2 cellular contexts compared by ENCODE assay signal in the genomic region with DNA sequence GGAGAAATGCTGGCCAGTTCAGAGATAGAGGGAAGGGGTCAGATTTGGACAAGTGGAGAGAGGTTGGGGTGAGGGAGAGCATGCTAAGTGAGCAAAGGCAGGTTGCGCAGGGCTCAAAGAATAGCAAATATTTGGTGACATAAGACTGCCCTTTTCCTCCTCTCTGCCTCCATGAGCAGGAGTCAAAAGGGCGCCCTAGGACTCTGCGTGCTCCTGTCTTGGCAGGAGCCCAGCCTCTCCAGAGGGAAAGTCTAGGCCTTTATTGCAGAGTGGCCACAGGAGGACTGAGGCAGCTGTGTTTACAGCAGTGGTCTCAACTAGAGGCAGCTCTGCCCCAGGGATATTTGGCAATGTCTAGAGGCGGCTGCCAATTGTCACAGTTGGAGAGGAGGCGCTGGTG.
TF ChIP-seq lines count a peak whose summit lies in the region.

No MANE protein-coding gene starts in this region.

TF ChIP-seq in liver, 16 proteins besides CTCF, POLR2A, EP300 and RAD21 (continued from another document):
- TF ChIP-seq MAX (IDR thresholded peaks at IDR 0.05) (peak; percentile 82), FOXA2 (IDR thresholded peaks at IDR 0.05) (peak; percentile 18), HNF4A (conservative IDR thresholded peaks at IDR 0.05) (peak; percentile 89 to 93), FOXA1 (IDR thresholded peaks at IDR 0.05) (no peak), EGR1 (IDR thresholded peaks at IDR 0.05; ENCODE audit: low read depth in 2 of 2) (peak in 1 of 2 donors; percentile 70), SP1 (IDR thresholded peaks at IDR 0.05) (peak; percentile 80), RXRA (IDR thresholded peaks at IDR 0.05) (peak; percentile 86 to 89), YY1 (IDR thresholded peaks at IDR 0.05) (peak; percentile 60), JUND (IDR thresholded peaks at IDR 0.05) (peak in 1 of 2 donors; percentile 77)
- TF ChIP-seq, protein P1, sequence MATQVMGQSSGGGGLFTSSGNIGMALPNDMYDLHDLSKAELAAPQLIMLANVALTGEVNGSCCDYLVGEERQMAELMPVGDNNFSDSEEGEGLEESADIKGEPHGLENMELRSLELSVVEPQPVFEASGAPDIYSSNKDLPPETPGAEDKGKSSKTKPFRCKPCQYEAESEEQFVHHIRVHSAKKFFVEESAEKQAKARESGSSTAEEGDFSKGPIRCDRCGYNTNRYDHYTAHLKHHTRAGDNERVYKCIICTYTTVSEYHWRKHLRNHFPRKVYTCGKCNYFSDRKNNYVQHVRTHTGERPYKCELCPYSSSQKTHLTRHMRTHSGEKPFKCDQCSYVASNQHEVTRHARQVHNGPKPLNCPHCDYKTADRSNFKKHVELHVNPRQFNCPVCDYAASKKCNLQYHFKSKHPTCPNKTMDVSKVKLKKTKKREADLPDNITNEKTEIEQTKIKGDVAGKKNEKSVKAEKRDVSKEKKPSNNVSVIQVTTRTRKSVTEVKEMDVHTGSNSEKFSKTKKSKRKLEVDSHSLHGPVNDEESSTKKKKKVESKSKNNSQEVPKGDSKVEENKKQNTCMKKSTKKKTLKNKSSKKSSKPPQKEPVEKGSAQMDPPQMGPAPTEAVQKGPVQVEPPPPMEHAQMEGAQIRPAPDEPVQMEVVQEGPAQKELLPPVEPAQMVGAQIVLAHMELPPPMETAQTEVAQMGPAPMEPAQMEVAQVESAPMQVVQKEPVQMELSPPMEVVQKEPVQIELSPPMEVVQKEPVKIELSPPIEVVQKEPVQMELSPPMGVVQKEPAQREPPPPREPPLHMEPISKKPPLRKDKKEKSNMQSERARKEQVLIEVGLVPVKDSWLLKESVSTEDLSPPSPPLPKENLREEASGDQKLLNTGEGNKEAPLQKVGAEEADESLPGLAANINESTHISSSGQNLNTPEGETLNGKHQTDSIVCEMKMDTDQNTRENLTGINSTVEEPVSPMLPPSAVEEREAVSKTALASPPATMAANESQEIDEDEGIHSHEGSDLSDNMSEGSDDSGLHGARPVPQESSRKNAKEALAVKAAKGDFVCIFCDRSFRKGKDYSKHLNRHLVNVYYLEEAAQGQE (IDR thresholded peaks at IDR 0.05), result no peak
- TF ChIP-seq, protein P2, sequence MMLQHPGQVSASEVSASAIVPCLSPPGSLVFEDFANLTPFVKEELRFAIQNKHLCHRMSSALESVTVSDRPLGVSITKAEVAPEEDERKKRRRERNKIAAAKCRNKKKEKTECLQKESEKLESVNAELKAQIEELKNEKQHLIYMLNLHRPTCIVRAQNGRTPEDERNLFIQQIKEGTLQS (IDR thresholded peaks at IDR 0.05), result no peak
- TF ChIP-seq, protein P3, sequence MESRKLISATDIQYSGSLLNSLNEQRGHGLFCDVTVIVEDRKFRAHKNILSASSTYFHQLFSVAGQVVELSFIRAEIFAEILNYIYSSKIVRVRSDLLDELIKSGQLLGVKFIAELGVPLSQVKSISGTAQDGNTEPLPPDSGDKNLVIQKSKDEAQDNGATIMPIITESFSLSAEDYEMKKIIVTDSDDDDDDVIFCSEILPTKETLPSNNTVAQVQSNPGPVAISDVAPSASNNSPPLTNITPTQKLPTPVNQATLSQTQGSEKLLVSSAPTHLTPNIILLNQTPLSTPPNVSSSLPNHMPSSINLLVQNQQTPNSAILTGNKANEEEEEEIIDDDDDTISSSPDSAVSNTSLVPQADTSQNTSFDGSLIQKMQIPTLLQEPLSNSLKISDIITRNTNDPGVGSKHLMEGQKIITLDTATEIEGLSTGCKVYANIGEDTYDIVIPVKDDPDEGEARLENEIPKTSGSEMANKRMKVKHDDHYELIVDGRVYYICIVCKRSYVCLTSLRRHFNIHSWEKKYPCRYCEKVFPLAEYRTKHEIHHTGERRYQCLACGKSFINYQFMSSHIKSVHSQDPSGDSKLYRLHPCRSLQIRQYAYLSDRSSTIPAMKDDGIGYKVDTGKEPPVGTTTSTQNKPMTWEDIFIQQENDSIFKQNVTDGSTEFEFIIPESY (IDR thresholded peaks at IDR 0.05), result peak; percentile 22
TF ChIP-seq in liver: peak in this region for 10.

TF ChIP-seq in HepG2, 621 proteins besides CTCF, POLR2A, EP300 and RAD21:
- TF ChIP-seq GFI1 (CRISPR knock-in tag; IDR thresholded peaks at IDR 0.05; ENCODE audit: borderline replicate concordance) (no peak), SPEN (CRISPR knock-in tag; IDR thresholded peaks at IDR 0.05; ENCODE audit: low read depth) (no peak)
